8 cellular contexts compared by ENCODE assay signal in the genomic region with DNA sequence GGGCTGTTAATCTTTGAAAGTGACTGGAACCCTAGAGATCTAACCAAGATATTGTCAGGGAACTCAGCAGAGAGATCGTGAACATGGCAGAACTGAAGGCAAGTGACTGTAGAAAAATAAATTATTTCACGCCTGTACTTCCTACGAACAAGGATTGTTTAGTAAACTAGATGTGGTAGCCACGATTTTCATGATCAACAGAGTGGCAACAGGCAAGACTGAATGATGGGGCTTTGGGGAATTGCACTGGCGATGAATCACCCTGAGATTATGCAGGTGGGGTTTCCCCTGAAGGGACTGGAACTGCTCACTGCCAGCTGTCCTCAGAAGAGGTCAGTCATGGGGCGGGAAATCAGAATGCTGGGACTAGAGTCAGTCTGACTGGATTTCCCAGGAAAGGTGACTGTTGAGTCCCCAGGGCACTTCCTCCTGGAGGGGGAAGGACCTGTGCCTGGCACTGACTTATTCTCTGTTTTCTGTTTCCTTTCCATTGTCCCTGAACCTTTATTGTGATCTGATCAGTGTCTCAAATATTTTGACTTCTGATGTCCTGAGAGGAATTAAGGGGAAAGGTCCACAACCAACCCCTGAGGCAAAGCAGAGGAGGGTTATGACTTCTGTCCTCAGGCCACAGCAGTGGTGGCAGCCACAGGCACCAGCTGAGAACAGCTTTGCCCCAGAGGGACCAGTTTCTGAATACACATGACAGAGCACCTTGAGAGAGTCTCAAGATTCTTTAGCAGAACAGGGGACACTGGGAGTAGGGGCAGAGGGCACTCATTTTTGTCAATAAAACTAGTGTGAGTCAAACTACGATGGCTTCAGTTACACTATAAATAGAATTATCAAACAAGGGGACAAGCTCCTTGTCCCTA.
A peak's percentile ranks its signal among the peaks of the same experiment; 100 is the strongest.
DNase-seq lines count a peak whose midpoint lies in the region; ATAC-seq and TF ChIP-seq lines count a peak whose summit lies in the region.

No MANE protein-coding gene starts in this region.

- peaks cover 0 to 2% (median 2%) of the 10 kb centered on the region in 3 donors for H3K27me3 Mint-ChIP-seq in CD14-positive monocyte (ENCODE audit: low read depth in 3 of 3)

- H3K4me3 ChIP-seq in AG09309 (ENCODE audit: control insufficient read depth, low read depth, low read length): no peak overlapping the region

- peak overlapping the region; percentile 44 for H3K27ac ChIP-seq in foreskin keratinocyte

- DNase-seq in AG09309 (ENCODE audit: low read depth) (peak; percentile 3), foreskin keratinocyte (peak; percentile 85 to 93), CD14-positive monocyte (ENCODE audit: low spot score) (no peak), NCI-H510A (lab: John Stamatoyannopoulos, UW) (no peak)
- peak; percentile 73 to 79 for DNase-seq in stimulated activated CD4-positive, alpha-beta T cell treated with anti-CD3 and anti-CD28 coated beads, Interleukin-2, amount 100 ng/mL, for 24 hours

- ATAC-seq in GM19035 (IDR thresholded peaks at IDR 0.05; ENCODE audit: unreplicated experiment) (peak; percentile 65), HG03108 (IDR thresholded peaks at IDR 0.05; ENCODE audit: unreplicated experiment) (peak; percentile 67), foreskin keratinocyte (peak; percentile 92)
- ATAC-seq in activated CD4-positive, CD25-positive, alpha-beta regulatory T cell treated with anti-CD3 and anti-CD28 coated beads, Interleukin-2, amount 50 U/mL, for 24 hours: peak; percentile 55 to 57

- no peaks in the 10 kb centered on the region for H3K36me3 Mint-ChIP-seq in CD14-positive monocyte

- TF ChIP-seq CTCF in AG09309 (IDR thresholded peaks at IDR 0.05; ENCODE audit: control insufficient read depth, insufficient read depth, low read depth, low read length, missing control alignments): no peak
- TF ChIP-seq CTCF in foreskin keratinocyte (conservative IDR thresholded peaks at IDR 0.05): peak; percentile 32
- TF ChIP-seq CTCF in CD14-positive monocyte (IDR thresholded peaks at IDR 0.05): no peak

- intact Hi-C loops in CD14-positive monocyte (cut with micrococcal nuclease): no loop called here

- peaks cover 0 to 4% (median 2%) of the 10 kb centered on the region in 7 donors for H3K9me3 Mint-ChIP-seq in CD14-positive monocyte

- H3K27ac Mint-ChIP-seq in CD14-positive monocyte: no peak overlapping the region

- no peaks in the 10 kb centered on the region for H3K27me3 ChIP-seq in foreskin keratinocyte

- no peaks in the 10 kb centered on the region for H3K4me1 Mint-ChIP-seq in CD14-positive monocyte

- peaks cover 35% of the 10 kb centered on the region for H3K4me1 ChIP-seq in foreskin keratinocyte

- H3K4me3 Mint-ChIP-seq in CD14-positive monocyte: no peak overlapping the region

Comparison
In these comparisons a context has a peak if more than half of its experiments do, and no peak if none do; other contexts are left out.
1. DNase-seq: peak in AG09309 (single experiment), foreskin keratinocyte (2 of 2) and stimulated activated CD4-positive, alpha-beta T cell treated with anti-CD3 and anti-CD28 coated beads, Interleukin-2, amount 100 ng/mL, for 24 hours (2 of 2); none in CD14-positive monocyte (single experiment) and NCI-H510A (single experiment).
2. Peak in every context shown above with its lines, with median percentiles within 50 percentile points of each other: ATAC-seq.